15 cellular contexts compared by ENCODE assay signal in genomic region chr2:130344578-130344977, GRCh38. TPM values are rescaled to one million over a fixed set of nuclear protein-coding genes. Genes with fewer than 3 reads are reported as not detected.
DNase-seq lines count a peak whose midpoint lies in the region; ATAC-seq, FAIRE-seq and TF ChIP-seq lines count a peak whose summit lies in the region.
"Had no signal": no experiment of that assay in that cellular context is flagged by ENCODE, and none has a peak within 500 bp of the region (broad histone marks: within the 10 kb centered on the region; RNA-seq: fewer than 3 reads in every experiment).

No MANE protein-coding gene starts in this region.

- peaks cover 58% of the 10 kb centered on the region for H3K36me3 Mint-ChIP-seq in activated naive CD4-positive, alpha-beta T cell treated with anti-CD3 and anti-CD28 coated beads, Interleukin-2, amount 10 ng/mL, durations not matched to agents 7 days and 5 days
- peaks cover 30% of the 10 kb centered on the region for H3K36me3 Mint-ChIP-seq in progenitor cell of endocrine pancreas (ENCODE audit: insufficient read depth)

- no peak overlapping the region for H2AFZ ChIP-seq in OCI-LY3 (ENCODE audit: low read depth, low read length)
- no peak overlapping the region for H2AFZ ChIP-seq in GM12878 (ENCODE audit: control insufficient read depth, low read depth, low read length)
- H2AFZ ChIP-seq in neuronal stem cell (ENCODE audit: low read length), result no peak overlapping the region

- no peak overlapping the region for H2AK5ac ChIP-seq in neuronal stem cell (ENCODE audit: low read depth, low read length)

- no peak for TF ChIP-seq EP300 in GM12878 (IDR thresholded peaks at IDR 0.05; ENCODE audit: borderline replicate concordance in 1 of 2, control insufficient read depth in 1 of 2, low read depth in 2 of 2, low read length in 2 of 2)

- DNase-seq in activated naive CD4-positive, alpha-beta T cell treated with anti-CD3 and anti-CD28 coated beads, Interleukin-2, amount 10 ng/mL, durations not matched to agents 7 days and 5 days, result no peak
- DNase-seq in activated naive CD4-positive, alpha-beta T cell treated with anti-CD3 and anti-CD28 coated beads, Interleukin-2, amount 50 U/mL, for 16 hours, result no peak
- DNase-seq in GM12878 (ENCODE audit: low read depth, low spot score), result no peak
- DNase-seq in progenitor cell of endocrine pancreas (ENCODE audit: low spot score, unreplicated experiment), result no peak
- no peak for DNase-seq in Ammon's horn (ENCODE audit: low spot score)
- DNase-seq in neuronal stem cell (ENCODE audit: low spot score), result no peak
- no peak for DNase-seq in NCI-H82 treated with DMSO at 0.1 percent for 48 hours (lab: John Stamatoyannopoulos, UW; ENCODE audit: unreplicated experiment)
- DNase-seq: colonic mucosa, DMS79 treated with DMSO at 0.1 percent for 48 hours, HCEC 1CT, head of caudate nucleus, kidney, NCI-H1930, NCI-H748 treated with DMSO at 0.1 percent for 48 hours had no signal

- H3K4me3 Mint-ChIP-seq in activated naive CD4-positive, alpha-beta T cell treated with anti-CD3 and anti-CD28 coated beads, Interleukin-2, amount 10 ng/mL, durations not matched to agents 7 days and 5 days, result peak overlapping the region; percentile 100
- peak overlapping the region; percentile 99 for H3K4me3 Mint-ChIP-seq in progenitor cell of endocrine pancreas (ENCODE audit: low read depth)

- H3K27ac ChIP-seq in OCI-LY3 (ENCODE audit: low read length) (no peak overlapping the region), GM12878 (ENCODE audit: control insufficient read depth, insufficient read depth) (no peak overlapping the region), neuronal stem cell (replicated peaks; ENCODE audit: low read length) (no peak overlapping the region)
- H3K27ac ChIP-seq: colonic mucosa had no signal

- H3K23ac ChIP-seq in neuronal stem cell (ENCODE audit: low read depth, low read length, poor library complexity), result no peak overlapping the region

- peaks cover 38% of the 10 kb centered on the region for H3K4me1 Mint-ChIP-seq in activated naive CD4-positive, alpha-beta T cell treated with anti-CD3 and anti-CD28 coated beads, Interleukin-2, amount 10 ng/mL, durations not matched to agents 7 days and 5 days
- H3K4me1 Mint-ChIP-seq in progenitor cell of endocrine pancreas (ENCODE audit: low read depth), result peaks cover 11% of the 10 kb centered on the region

- H3K79me2 ChIP-seq in OCI-LY3 (ENCODE audit: low read length) (peaks cover 28% of the 10 kb centered on the region), GM12878 (ENCODE audit: control insufficient read depth, insufficient read depth, low read length) (peaks cover 26% of the 10 kb centered on the region)

- POLR2A ChIA-PET in GM12878 (lab: Charles Lee), result interaction anchor here (1.3 kb wide), 1 partner anchor 28 kb away, joined by 3 read pairs; no protein-coding TSS in a partner anchor

- ATAC-seq in GM12878, result no peak

- TF ChIP-seq CTCF in OCI-LY3 (IDR thresholded peaks at IDR 0.05; ENCODE audit: low read depth, low read length) (no peak), GM12878 (IDR thresholded peaks at IDR 0.05 in 2 of 3, conservative IDR thresholded peaks at IDR 0.05 in 1 of 3; ENCODE audit: control insufficient read depth in 2 of 3, extremely low read depth in 1 of 3, insufficient read depth in 1 of 3, low read depth in 3 of 3, low read length in 3 of 3) (no peak), progenitor cell of endocrine pancreas (IDR thresholded peaks at IDR 0.05; ENCODE audit: unreplicated experiment) (no peak)

- CTCF ChIA-PET in activated naive CD4-positive, alpha-beta T cell treated with anti-CD3 and anti-CD28 coated beads, Interleukin-2, amount 10 ng/mL, durations not matched to agents 7 days and 5 days (lab: Charles Lee), result interaction anchor here (0.8 to 3.0 kb wide), 2 partner anchors 29 to 1148 kb away, joined by 6 to 17 read pairs; no protein-coding TSS in a partner anchor
- CTCF ChIA-PET in GM12878 (lab: Yijun Ruan, JAX), result interaction anchor here (1.0 kb wide), 1 partner anchor 28 kb away, joined by 7 read pairs; no protein-coding TSS in a partner anchor

- no peaks in the 10 kb centered on the region for H3K27me3 Mint-ChIP-seq in activated naive CD4-positive, alpha-beta T cell treated with anti-CD3 and anti-CD28 coated beads, Interleukin-2, amount 10 ng/mL, durations not matched to agents 7 days and 5 days
- no peaks in the 10 kb centered on the region for H3K27me3 Mint-ChIP-seq in progenitor cell of endocrine pancreas

- WGBS in GM12878 (ENCODE audit: insufficient coverage, insufficient replicate concordance, low lambda C conversion rate, missing lambda C conversion rate), result 100% methylated on average over 4 of the region's 4 CpGs
- WGBS in neuronal stem cell (ENCODE audit: extremely low coverage in 2 of 2, insufficient read length in 2 of 2, insufficient replicate concordance in 1 of 2), 2 donors, result no CpG with 5 or more reads among the region's 4 CpGs

- H3K9me3 ChIP-seq in OCI-LY3 (ENCODE audit: insufficient read depth, low read length) (peaks cover 3% of the 10 kb centered on the region; the same call in 1 of the 2 replicates), GM12878 (replicated peaks; ENCODE audit: control insufficient read depth, insufficient read depth, low read length) (no peaks in the 10 kb centered on the region), neuronal stem cell (replicated peaks in 1 of 2; ENCODE audit: control insufficient read depth in 2 of 2, insufficient read depth in 1 of 2, low read depth in 1 of 2, low read length in 2 of 2) (peaks cover 0 to 1% of the 10 kb centered on the region in 2 donors)
- H3K9me3 ChIP-seq: colonic mucosa had no signal

- no peak overlapping the region for H3K9ac ChIP-seq in OCI-LY3 (ENCODE audit: low read length)
- H3K9ac ChIP-seq in GM12878 (ENCODE audit: control insufficient read depth, insufficient read depth, low read length), result no peak overlapping the region
- H3K9ac ChIP-seq in neuronal stem cell (ENCODE audit: low read depth, low read length, poor library complexity), result no peak overlapping the region

- H3K18ac ChIP-seq in neuronal stem cell (ENCODE audit: low read length), result no peak overlapping the region

- H3K79me1 ChIP-seq in neuronal stem cell (ENCODE audit: low read depth, low read length), result peaks cover 6% of the 10 kb centered on the region

- peaks cover 49% of the 10 kb centered on the region for H3K36me3 ChIP-seq in OCI-LY3 (replicated peaks; ENCODE audit: low read depth, low read length)
- peaks cover 19 to 22% of the 10 kb centered on the region in 2 experiments for H3K36me3 ChIP-seq in GM12878 (ENCODE audit: control insufficient read depth in 2 of 2, insufficient read depth in 2 of 2, low read length in 1 of 2)
- H3K36me3 ChIP-seq in neuronal stem cell (replicated peaks in 1 of 2; ENCODE audit: control insufficient read depth in 2 of 2, insufficient read depth in 2 of 2, low read length in 2 of 2), result peaks cover 33 to 61% of the 10 kb centered on the region in 2 donors

- H3K27me3 ChIP-seq in OCI-LY3 (ENCODE audit: low read depth, low read length), result no peaks in the 10 kb centered on the region
- H3K27me3 ChIP-seq in GM12878 (replicated peaks in 1 of 2; ENCODE audit: control insufficient read depth in 2 of 2, insufficient read depth in 2 of 2, low read length in 1 of 2), result no peaks in the 10 kb centered on the region
- H3K27me3 ChIP-seq in neuronal stem cell (ENCODE audit: control insufficient read depth in 3 of 3, insufficient read depth in 3 of 3, low read depth in 1 of 3, low read length in 3 of 3), result no peaks in the 10 kb centered on the region
- H3K27me3 ChIP-seq: colonic mucosa had no signal

- H3K9me3 Mint-ChIP-seq in activated naive CD4-positive, alpha-beta T cell treated with anti-CD3 and anti-CD28 coated beads, Interleukin-2, amount 10 ng/mL, durations not matched to agents 7 days and 5 days, result no peaks in the 10 kb centered on the region
- no peaks in the 10 kb centered on the region for H3K9me3 Mint-ChIP-seq in progenitor cell of endocrine pancreas (ENCODE audit: low read depth)

- RAD21 ChIA-PET in GM12878 (lab: Charles Lee; ENCODE audit: unreplicated experiment), result interaction anchor here (5.0 kb wide), 1 partner anchor 29 kb away, joined by 34 read pairs; no protein-coding TSS in a partner anchor

- H4K8ac ChIP-seq in neuronal stem cell (ENCODE audit: low read depth, low read length), result no peak overlapping the region

- no peak overlapping the region for H2BK120ac ChIP-seq in neuronal stem cell (ENCODE audit: low read depth, low read length)

- H4K20me1 ChIP-seq in OCI-LY3 (ENCODE audit: insufficient read depth, low read length), result no peaks in the 10 kb centered on the region; the same call in 1 of the 2 replicates
- no peaks in the 10 kb centered on the region for H4K20me1 ChIP-seq in GM12878 (ENCODE audit: control insufficient read depth, insufficient read depth)

- H2BK5ac ChIP-seq in neuronal stem cell (ENCODE audit: low read length), result no peak overlapping the region

- FAIRE-seq in GM12878 (lab: Jason Lieb, UNC), result no peak
- FAIRE-seq: kidney had no signal

- H3K14ac ChIP-seq in neuronal stem cell (ENCODE audit: low read length), result no peak overlapping the region

- peak overlapping the region; percentile 92 for H3K4me3 ChIP-seq in OCI-LY3 (ENCODE audit: low read length)
- peak overlapping the region; percentile 67 for H3K4me3 ChIP-seq in GM12878
- no peak overlapping the region for H3K4me3 ChIP-seq in neuronal stem cell (ENCODE audit: low read length in 2 of 2)
- H3K4me3 ChIP-seq: colonic mucosa had no signal

- BruUV-seq in GM12878 (replicated peaks; lab: Mats Ljungman, UMichigan), result no TSS peak

- peak overlapping the region; percentile 80 for H3K4me2 ChIP-seq in OCI-LY3 (ENCODE audit: low read length)
- no peak overlapping the region for H3K4me2 ChIP-seq in GM12878 (ENCODE audit: control insufficient read depth, insufficient read depth)
- H3K4me2 ChIP-seq in neuronal stem cell (ENCODE audit: insufficient read depth, low read length, poor library complexity, severe bottlenecking), result no peak overlapping the region

- H2BK12ac ChIP-seq in neuronal stem cell (ENCODE audit: low read length), result no peak overlapping the region

- H3K4ac ChIP-seq in neuronal stem cell (ENCODE audit: low read length), result no peak overlapping the region

- H3K4me1 ChIP-seq in OCI-LY3 (ENCODE audit: low read length) (peaks cover 9% of the 10 kb centered on the region), GM12878 (ENCODE audit: control insufficient read depth, insufficient read depth, low read length) (peaks cover 23% of the 10 kb centered on the region), neuronal stem cell (ENCODE audit: control insufficient read depth in 2 of 2, insufficient read depth in 1 of 2, low read depth in 1 of 2, low read length in 2 of 2) (peaks cover 4 to 5% of the 10 kb centered on the region in 2 donors)

- H3K27ac Mint-ChIP-seq in activated naive CD4-positive, alpha-beta T cell treated with anti-CD3 and anti-CD28 coated beads, Interleukin-2, amount 10 ng/mL, durations not matched to agents 7 days and 5 days, result no peak overlapping the region
- H3K27ac Mint-ChIP-seq in progenitor cell of endocrine pancreas, result peak overlapping the region; percentile 10

- intact Hi-C loops in GM12878 (cut with micrococcal nuclease; ENCODE audit: unreplicated experiment), result loop anchor here (10.0 kb wide), 1 partner anchor 760 kb away; the partner anchor contains the start of gene PLEKHB2

- H4K91ac ChIP-seq in neuronal stem cell (ENCODE audit: low read depth, low read length, poor library complexity), result no peak overlapping the region

- H2BK15ac ChIP-seq in neuronal stem cell (ENCODE audit: low read length), result no peak overlapping the region

- TF ChIP-seq POLR2A in GM12878 (IDR thresholded peaks at IDR 0.05; ENCODE audit: low read depth, low read length), result no peak

- no peak for TF ChIP-seq RAD21 in GM12878 (IDR thresholded peaks at IDR 0.05; ENCODE audit: insufficient read depth, low read depth, low read length)

- SMC1A ChIA-PET in GM12878 (lab: Charles Lee; ENCODE audit: uncharacterized antibody, unreplicated experiment), result no interaction called here

- in situ Hi-C loops in GM12878 (cut with MboI), result loop anchor here (25.0 kb wide), 1 partner anchor 1468 kb away; no protein-coding TSS in a partner anchor

RNA-seq across cellular contexts. Expression of gene IMP4, which starts 1.9 kb away (rescaled TPM):
- 66.8 and 77.9 TPM in 2 replicates for total RNA-seq in GM12878 (2013; cell fraction: nucleolus; rRNA removed)
- total RNA-seq in GM12878 (2014; rRNA removed) (181 and 209 TPM in 2 replicates), GM12878 (2014; rRNA removed; fragmentation: Illumina TruSeq; extraction: Trizol) (74.9 and 85.3 TPM in 2 replicates), GM12878 (2021) (166 and 171 TPM in 2 replicates), progenitor cell of endocrine pancreas (43.0 and 44.8 TPM in 2 replicates)
- polyA plus RNA-seq in GM12878 (2011; ENCODE audit: low read depth), result 61.6 TPM
- polyA plus RNA-seq in GM12878 (2011; rRNA removed) (78.0 and 162 TPM in 2 replicates), GM12878 (2014; fragmentation: Illumina TruSeq; extraction: Trizol) (43.2 and 70.5 TPM in 2 replicates), GM12878 (2014; fragmentation: Nextera tagmentation; extraction: Ambion mirVana) (100 to 1,000 TPM in 1 of 2 experiments, 10 to 100 TPM in 1; 41.4 to 100 TPM), GM12878 (2014; rRNA removed) (242 and 273 TPM in 2 replicates), GM12878 (2016; fragmentation: Nextera tagmentation; extraction: Ambion mirVana) (100 to 1,000 TPM; 183 to 206 TPM)
- polyA plus RNA-seq in GM12878 (2011; cell fraction: cytosol; rRNA removed), result 306 and 444 TPM in 2 replicates
- polyA plus RNA-seq in GM12878 (2011; cell fraction: nucleus; rRNA removed), result 402 and 407 TPM in 2 replicates
- polyA plus RNA-seq in GM12878 (2012), result 134 and 142 TPM in 2 replicates
- polyA minus RNA-seq in GM12878 (2011; rRNA and poly(A)+ RNA removed), result 132 and 174 TPM in 2 replicates
- polyA minus RNA-seq in GM12878 (2011; cell fraction: cytosol; rRNA and poly(A)+ RNA removed), result 64.4 and 65.1 TPM in 2 replicates
- polyA minus RNA-seq in GM12878 (2011; cell fraction: nucleus; rRNA and poly(A)+ RNA removed), result 89.7 and 141 TPM in 2 replicates
- polyA plus RNA-seq in neuronal stem cell (2013, experiment 1 of 2), result 49.5 TPM
- 45.4 TPM for polyA plus RNA-seq in neuronal stem cell (2013, experiment 2 of 2)

RNA-seq across cellular contexts. Expression of gene PTPN18, which starts 11.3 kb away (rescaled TPM):
- total RNA-seq in GM12878 (2013; cell fraction: nucleolus; rRNA removed), result 33.3 and 40.8 TPM in 2 replicates
- total RNA-seq in GM12878 (2014; rRNA removed) (31.4 and 36.9 TPM in 2 replicates), GM12878 (2014; rRNA removed; fragmentation: Illumina TruSeq; extraction: Trizol) (38.5 and 39.8 TPM in 2 replicates), GM12878 (2021) (41.9 and 43.1 TPM in 2 replicates), progenitor cell of endocrine pancreas (47.5 and 50.0 TPM in 2 replicates)
- polyA plus RNA-seq in GM12878 (2011; ENCODE audit: low read depth), result 26.0 TPM
- polyA plus RNA-seq in GM12878 (2011; rRNA removed) (29.3 and 47.0 TPM in 2 replicates), GM12878 (2014; fragmentation: Illumina TruSeq; extraction: Trizol) (89.9 and 99.8 TPM in 2 replicates), GM12878 (2014; fragmentation: Nextera tagmentation; extraction: Ambion mirVana) (10 to 100 TPM; 14.8 to 17.5 TPM), GM12878 (2014; rRNA removed) (58.4 and 58.8 TPM in 2 replicates), GM12878 (2016; fragmentation: Nextera tagmentation; extraction: Ambion mirVana) (10 to 100 TPM; 43.7 to 45.6 TPM)
- 50.1 and 55.8 TPM in 2 replicates for polyA plus RNA-seq in GM12878 (2011; cell fraction: cytosol; rRNA removed)
- 44.1 and 45.8 TPM in 2 replicates for polyA plus RNA-seq in GM12878 (2011; cell fraction: nucleus; rRNA removed)
- 37.9 and 44.0 TPM in 2 replicates for polyA plus RNA-seq in GM12878 (2012)
- polyA minus RNA-seq in GM12878 (2011; rRNA and poly(A)+ RNA removed), result 22.4 and 27.1 TPM in 2 replicates
- polyA minus RNA-seq in GM12878 (2011; cell fraction: cytosol; rRNA and poly(A)+ RNA removed), result 13.2 and 13.4 TPM in 2 replicates
- 17.3 and 30.1 TPM in 2 replicates for polyA minus RNA-seq in GM12878 (2011; cell fraction: nucleus; rRNA and poly(A)+ RNA removed)
- 24.7 TPM for polyA plus RNA-seq in neuronal stem cell (2013, experiment 1 of 2)
- 25.2 TPM for polyA plus RNA-seq in neuronal stem cell (2013, experiment 2 of 2)

Comparison
In these comparisons a context has a peak if more than half of its experiments do, and no peak if none do; other contexts are left out.
1. H3K4me3 ChIP-seq: peak in OCI-LY3 (single experiment) and GM12878 (single experiment); none in neuronal stem cell (0 of 2).